In genomic region chr1:35642472-35642955, GRCh38 we compare ENCODE assay signal across 1 cellular context.
TF ChIP-seq lines count a peak whose summit lies in the region.

No MANE protein-coding gene starts in this region.

TF ChIP-seq in K562, 482 proteins besides CTCF, POLR2A, EP300 and RAD21 (continued from another document and continues in another):
- 0 out of 4 replicates have a peak, but pooled peaks of 1 of the 2 experiments have one; percentile 10 for TF ChIP-seq KDM1A (IDR thresholded peaks at IDR 0.05)
- 0 out of 2 replicates have a peak, but pooled peaks have one; percentile 7 for TF ChIP-seq DPF2 (IDR thresholded peaks at IDR 0.05)
- peak; percentile 96 for TF ChIP-seq ADNP (tag; IDR thresholded peaks at IDR 0.05)
- TF ChIP-seq ZNF384 (IDR thresholded peaks at IDR 0.05; ENCODE audit: low read depth, low read length) = peak; percentile 73; the same call in 1 of the 2 replicates
- TF ChIP-seq TEAD4 (IDR thresholded peaks at IDR 0.05; ENCODE audit: low read length) = no peak
- TF ChIP-seq TEAD4 (CRISPR knock-in tag; IDR thresholded peaks at IDR 0.05; ENCODE audit: borderline replicate concordance) = no peak
- TF ChIP-seq CXXC5 (CRISPR knock-in tag; IDR thresholded peaks at IDR 0.05) = peak; percentile 42
- TF ChIP-seq MTA1 (IDR thresholded peaks at IDR 0.05; ENCODE audit: borderline replicate concordance) = peak; percentile 12; the same call in 1 of the 2 replicates
- no peak for TF ChIP-seq E2F1 (CRISPR knock-in tag; IDR thresholded peaks at IDR 0.05)
- no peak for TF ChIP-seq MAZ (CRISPR knock-in tag; conservative IDR thresholded peaks at IDR 0.05 in 1 of 2, IDR thresholded peaks at IDR 0.05 in 1 of 2)
- TF ChIP-seq NBN (IDR thresholded peaks at IDR 0.05; ENCODE audit: low read depth) = peak; percentile 60
- peak; percentile 88 for TF ChIP-seq PRDM10 (IDR thresholded peaks at IDR 0.05; ENCODE audit: partially characterized antibody)
- TF ChIP-seq ZNF512 (tag; IDR thresholded peaks at IDR 0.05) = peak; percentile 62
- 0 out of 2 replicates have a peak, but pooled peaks have one; percentile 8 for TF ChIP-seq TAL1 (IDR thresholded peaks at IDR 0.05)
- 0 out of 2 replicates have a peak, but pooled peaks have one; percentile 18 for TF ChIP-seq HES1 (IDR thresholded peaks at IDR 0.05; ENCODE audit: low read depth)
- TF ChIP-seq CEBPB (tag; IDR thresholded peaks at IDR 0.05) = peak; percentile 71
- TF ChIP-seq EGR1 (conservative IDR thresholded peaks at IDR 0.05) = peak; percentile 86
- peak; percentile 72 for TF ChIP-seq GTF3C2 (IDR thresholded peaks at IDR 0.05; ENCODE audit: borderline replicate concordance, extremely low read depth, insufficient read length)
- no peak for TF ChIP-seq ZFX (CRISPR knock-in tag; IDR thresholded peaks at IDR 0.05)
- TF ChIP-seq MBD1 (CRISPR knock-in tag; IDR thresholded peaks at IDR 0.05) = no peak
- TF ChIP-seq ZBTB2 (IDR thresholded peaks at IDR 0.05) = no peak
- no peak for TF ChIP-seq FOXO4 (CRISPR knock-in tag; IDR thresholded peaks at IDR 0.05)
- no peak; the same call in 1 of the 2 replicates for TF ChIP-seq SMARCA4 (IDR thresholded peaks at IDR 0.05)
- no peak for TF ChIP-seq TEAD1 (CRISPR knock-in tag; IDR thresholded peaks at IDR 0.05)
- TF ChIP-seq AFF1 (IDR thresholded peaks at IDR 0.05; ENCODE audit: low read depth in 1 of 2, partially characterized antibody in 2 of 2) = no peak
- TF ChIP-seq ZNF41 (CRISPR knock-in tag; conservative IDR thresholded peaks at IDR 0.05) = no peak
- no peak for TF ChIP-seq BRD9 (IDR thresholded peaks at IDR 0.05; ENCODE audit: low read depth, partially characterized antibody)
- no peak for TF ChIP-seq PRMT5 (CRISPR knock-in tag; IDR thresholded peaks at IDR 0.05)
- 0 out of 2 replicates have a peak, but pooled peaks have one; percentile 47 for TF ChIP-seq HLTF (IDR thresholded peaks at IDR 0.05)
- no peak for TF ChIP-seq CEBPG (CRISPR knock-in tag; IDR thresholded peaks at IDR 0.05)
- peak in 1 of 2 experiments; percentile 82; a peak in 3 of 4 replicates for TF ChIP-seq CEBPG (tag; conservative IDR thresholded peaks at IDR 0.05 in 1 of 2, IDR thresholded peaks at IDR 0.05 in 1 of 2)
- TF ChIP-seq TARDBP (IDR thresholded peaks at IDR 0.05) = no peak
- no peak for TF ChIP-seq ZNF586 (CRISPR knock-in tag; conservative IDR thresholded peaks at IDR 0.05)
- TF ChIP-seq KDM5B (IDR thresholded peaks at IDR 0.05; ENCODE audit: insufficient replicate concordance, low read depth, low read length) = no peak
- no peak for TF ChIP-seq HMG20B (CRISPR knock-in tag; IDR thresholded peaks at IDR 0.05)
- 0 out of 4 replicates have a peak, but pooled peaks have one; percentile 11 to 34 for TF ChIP-seq MLLT1 (IDR thresholded peaks at IDR 0.05)
- TF ChIP-seq ESRRA (IDR thresholded peaks at IDR 0.05; ENCODE audit: borderline replicate concordance, low read depth) = peak; percentile 9; the same call in 1 of the 2 replicates
- TF ChIP-seq ZNF316 (IDR thresholded peaks at IDR 0.05) = no peak
